In genomic region chrX:45851434-45851991, GRCh38 we compare ENCODE assay signal across 8 cellular contexts.
A peak's percentile ranks its signal among the peaks of the same experiment; 100 is the strongest.
DNase-seq lines count a peak whose midpoint lies in the region; ATAC-seq and TF ChIP-seq lines count a peak whose summit lies in the region.

No MANE protein-coding gene starts in this region.

- no peaks in the 10 kb centered on the region for H3K36me3 ChIP-seq in mammary epithelial cell (ENCODE audit: insufficient read depth, low read length)
- H3K36me3 ChIP-seq in right lobe of liver, result no peaks in the 10 kb centered on the region

- ATAC-seq in right lobe of liver (peak; percentile 50 to 62 (median 55)), GM21390 (IDR thresholded peaks at IDR 0.05; ENCODE audit: unreplicated experiment) (no peak), HG03159 (IDR thresholded peaks at IDR 0.05; ENCODE audit: unreplicated experiment) (no peak)

- POLR2A ChIA-PET in AG04449 (lab: Yijun Ruan, JAX), result interaction anchor here (1.0 kb wide), 1 partner anchor 43 kb away, joined by 3 read pairs; no protein-coding TSS in a partner anchor

- CTCF ChIA-PET in AG04449 (lab: Yijun Ruan, JAX), result no interaction called here
- CTCF ChIA-PET in mammary epithelial cell (lab: Charles Lee; ENCODE audit: low non-redundant PET), result no interaction called here

- peak overlapping the region; percentile 56 for H3K27ac ChIP-seq in mammary epithelial cell (ENCODE audit: insufficient read depth, low read depth, low read length)
- no peak overlapping the region for H3K27ac ChIP-seq in right lobe of liver

- 45% methylated on average over 33 of the region's 53 CpGs for WGBS in mammary epithelial cell (ENCODE audit: low coverage, missing lambda C conversion rate)
- 27% methylated on average over 9 of the region's 53 CpGs for WGBS in right lobe of liver (ENCODE audit: insufficient coverage, low coverage, low lambda C conversion rate, missing lambda C conversion rate)

- peak overlapping the region; percentile 89 for H3K9ac ChIP-seq in mammary epithelial cell (ENCODE audit: insufficient read depth, low read length)

- H3K9me3 ChIP-seq in mammary epithelial cell (replicated peaks; ENCODE audit: insufficient read depth, low read length) (no peaks in the 10 kb centered on the region), right lobe of liver (no peaks in the 10 kb centered on the region)

- no peaks in the 10 kb centered on the region for H3K27me3 ChIP-seq in mammary epithelial cell (ENCODE audit: insufficient read depth, low read length)
- H3K27me3 ChIP-seq in right lobe of liver, result peaks cover 0 to 17% of the 10 kb centered on the region in 2 donors

- peak overlapping the region; percentile 71 for H3K4me2 ChIP-seq in mammary epithelial cell (ENCODE audit: insufficient read depth, low read depth, low read length)

- in situ Hi-C loops in mammary epithelial cell (cut with MboI; ENCODE audit: low sequenced_read_pairs in 2 of 2), result no loop called here

- DNase-seq in AG04449 (ENCODE audit: low read depth, low spot score), result no peak
- DNase-seq in HT1080 (ENCODE audit: low read depth), result peak; percentile 62
- DNase-seq in T-helper 9 cell, result peak; percentile 32
- peak; percentile 87 for DNase-seq in mammary epithelial cell
- peak in 1 of 3 donors; percentile 28 for DNase-seq in right lobe of liver
- DNase-seq in stimulated activated CD4-positive, alpha-beta T cell treated with anti-CD3 and anti-CD28 coated beads, TNF-alpha, amount 100 ng/mL, for 1 hour (ENCODE audit: low read depth in 3 of 3, low spot score in 1 of 3), result peak in 2 of 3 donors; percentile 21 to 48

- BruUV-seq in mammary epithelial cell (replicated peaks; lab: Mats Ljungman, UMichigan), result no TSS peak

- peaks cover 27% of the 10 kb centered on the region for H3K4me1 ChIP-seq in mammary epithelial cell (ENCODE audit: insufficient read depth, low read length)
- no peaks in the 10 kb centered on the region for H3K4me1 ChIP-seq in right lobe of liver

- intact Hi-C loops in mammary epithelial cell (cut with micrococcal nuclease) (loop anchor here (2.0 to 5.0 kb wide), 3 partner anchors 336 to 473 kb away; no protein-coding TSS in a partner anchor), right lobe of liver (cut with DNase I) (no loop called here)

- H3K79me2 ChIP-seq in mammary epithelial cell (ENCODE audit: insufficient read depth, low read length), result peaks cover 45% of the 10 kb centered on the region

- TF ChIP-seq POLR2A in right lobe of liver (IDR thresholded peaks at IDR 0.05), result no peak

- dilution Hi-C loops in mammary epithelial cell (cut with HindIII; ENCODE audit: low sequenced_read_pairs), result no loop called here

- no peaks in the 10 kb centered on the region for H4K20me1 ChIP-seq in mammary epithelial cell (ENCODE audit: insufficient read depth, low read length)

- H3K4me3 ChIP-seq in AG04449 (ENCODE audit: low read depth, low read length) (peak overlapping the region; percentile 77), mammary epithelial cell (replicated peaks in 1 of 3; ENCODE audit: insufficient read depth in 1 of 3, low read depth in 2 of 3, low read length in 3 of 3) (peak overlapping the region; percentile 34 to 78 (median 77)), right lobe of liver (peak overlapping the region; percentile 22 to 48 (median 26))

- no peak overlapping the region for H2AFZ ChIP-seq in mammary epithelial cell (ENCODE audit: low read depth, low read length)

- TF ChIP-seq CTCF in AG04449 (IDR thresholded peaks at IDR 0.05; ENCODE audit: insufficient read depth, low read length, missing control alignments) (no peak), mammary epithelial cell (conservative IDR thresholded peaks at IDR 0.05 in 1 of 2, IDR thresholded peaks at IDR 0.05 in 1 of 2; ENCODE audit: extremely low read depth in 1 of 2, insufficient read depth in 1 of 2, low read depth in 1 of 2, low read length in 2 of 2) (no peak), right lobe of liver (IDR thresholded peaks at IDR 0.05) (no peak)

Comparison
In these comparisons a context has a peak if more than half of its experiments do, and no peak if none do; other contexts are left out.
1. H3K4me3 ChIP-seq: peak in every context shown above with its lines; median percentile 77 in AG04449; 77 in mammary epithelial cell; 26 in right lobe of liver.
2. ATAC-seq: peak in right lobe of liver (4 of 4); none in GM21390 (single experiment) and HG03159 (single experiment).